Comparison of ENCODE assay signal across 20 cellular contexts in genomic region chr7:114140561-114140960, GRCh38.
DNase-seq lines count a peak whose midpoint lies in the region; ATAC-seq and TF ChIP-seq lines count a peak whose summit lies in the region.
"Had no signal": no experiment of that assay in that cellular context is flagged by ENCODE, and none has a peak within 500 bp of the region (broad histone marks: within the 10 kb centered on the region; RNA-seq: fewer than 3 reads in every experiment).

No MANE protein-coding gene starts in this region.

- no peak for TF ChIP-seq CTCF in endodermal cell (conservative IDR thresholded peaks at IDR 0.05)

- H3K27ac ChIP-seq in HUES64 (ENCODE audit: low read depth, low read length) (peak overlapping the region; percentile 30; the same call in 1 of the 2 replicates), SJCRH30 (peak overlapping the region; percentile 56; the same call in 1 of the 2 replicates), endodermal cell (ENCODE audit: low read depth, low read length) (no peak overlapping the region), mesendoderm (ENCODE audit: low read depth, low read length) (no peak overlapping the region)
- no peak overlapping the region for H3K27ac ChIP-seq in naive thymus-derived CD4-positive, alpha-beta T cell (ENCODE audit: low read depth, low read length)
- H3K27ac ChIP-seq: A549; BLaER1 treated with 17β-estradiol and CSF1 and Interleukin-3, amounts not matched to agents 10 nM and 100 nM; C4-2B had no signal

- H3K27me3 Mint-ChIP-seq in endodermal cell (ENCODE audit: insufficient read depth) = no peaks in the 10 kb centered on the region
- H3K27me3 Mint-ChIP-seq in naive thymus-derived CD4-positive, alpha-beta T cell = no peaks in the 10 kb centered on the region
- H3K27me3 Mint-ChIP-seq: B cell; CD4-positive, alpha-beta T cell had no signal

- H4K5ac ChIP-seq in mesendoderm (ENCODE audit: low read length) = no peak overlapping the region

- peak overlapping the region; percentile 66 for H3K23ac ChIP-seq in mesendoderm (ENCODE audit: low read length)

- H3K4ac ChIP-seq in mesendoderm (ENCODE audit: low read depth, low read length) = no peak overlapping the region

- no peak overlapping the region for H3K4me3 Mint-ChIP-seq in endodermal cell
- H3K4me3 Mint-ChIP-seq in naive thymus-derived CD4-positive, alpha-beta T cell = no peak overlapping the region
- H3K4me3 Mint-ChIP-seq: B cell; CD4-positive, alpha-beta T cell; CD8-positive, alpha-beta T cell had no signal

- H3K9me3 ChIP-seq in HUES64 (ENCODE audit: insufficient read depth, low read depth, low read length) = no peaks in the 10 kb centered on the region
- no peaks in the 10 kb centered on the region for H3K9me3 ChIP-seq in SJCRH30 (replicated peaks)
- H3K9me3 ChIP-seq in endodermal cell (ENCODE audit: control insufficient read depth, low read length) = no peaks in the 10 kb centered on the region
- no peaks in the 10 kb centered on the region for H3K9me3 ChIP-seq in naive thymus-derived CD4-positive, alpha-beta T cell (ENCODE audit: control insufficient read depth in 2 of 3, low read length in 3 of 3)
- H3K9me3 ChIP-seq: A549; BLaER1 treated with 17β-estradiol and CSF1 and Interleukin-3, amounts not matched to agents 10 nM and 100 nM; Caco-2 had no signal

- H3K27me3 ChIP-seq in HUES64 (ENCODE audit: insufficient read depth, low read length) (no peaks in the 10 kb centered on the region), SJCRH30 (no peaks in the 10 kb centered on the region), endodermal cell (ENCODE audit: control insufficient read depth, insufficient read depth, low read length, poor library complexity, severe bottlenecking) (no peaks in the 10 kb centered on the region), mesendoderm (ENCODE audit: insufficient read depth, low read length, poor library complexity) (no peaks in the 10 kb centered on the region)
- H3K27me3 ChIP-seq in naive thymus-derived CD4-positive, alpha-beta T cell (ENCODE audit: control insufficient read depth in 2 of 2, insufficient read depth in 2 of 2, low read length in 2 of 2) = no peaks in the 10 kb centered on the region
- H3K27me3 ChIP-seq: BLaER1 treated with 17β-estradiol and CSF1 and Interleukin-3, amounts not matched to agents 10 nM and 100 nM had no signal

- intact Hi-C loops in naive thymus-derived CD4-positive, alpha-beta T cell (cut with micrococcal nuclease) = no loop called here

- no peaks in the 10 kb centered on the region for H3K79me2 ChIP-seq in mesendoderm (ENCODE audit: control insufficient read depth, insufficient read depth, low read length)

- no peaks in the 10 kb centered on the region for H3K79me1 ChIP-seq in mesendoderm (ENCODE audit: low read length)

- H2AK5ac ChIP-seq in mesendoderm (ENCODE audit: low read length) = no peak overlapping the region

- H3K18ac ChIP-seq in mesendoderm (ENCODE audit: low read length) = no peak overlapping the region

- no peak overlapping the region for H2BK15ac ChIP-seq in mesendoderm (replicated peaks; ENCODE audit: low read depth)

- H3K4me1 ChIP-seq in HUES64 (ENCODE audit: insufficient read depth, low read length) (peaks cover 9% of the 10 kb centered on the region; the same call in 1 of the 2 replicates), SJCRH30 (peaks cover 17% of the 10 kb centered on the region), endodermal cell (ENCODE audit: control insufficient read depth, insufficient read depth, low read length) (peaks cover 8% of the 10 kb centered on the region), mesendoderm (ENCODE audit: control insufficient read depth, low read depth, low read length) (no peaks in the 10 kb centered on the region)
- H3K4me1 ChIP-seq in naive thymus-derived CD4-positive, alpha-beta T cell (ENCODE audit: control insufficient read depth in 2 of 2, insufficient read depth in 2 of 2, low read length in 2 of 2) = no peaks in the 10 kb centered on the region
- H3K4me1 ChIP-seq: A549; BLaER1 treated with 17β-estradiol and CSF1 and Interleukin-3, amounts not matched to agents 10 nM and 100 nM; Caco-2 had no signal

- H4K8ac ChIP-seq in mesendoderm (ENCODE audit: low read depth, low read length) = no peak overlapping the region

- H3K9me3 Mint-ChIP-seq in endodermal cell = no peaks in the 10 kb centered on the region
- no peaks in the 10 kb centered on the region for H3K9me3 Mint-ChIP-seq in naive thymus-derived CD4-positive, alpha-beta T cell
- H3K9me3 Mint-ChIP-seq: CD4-positive, alpha-beta T cell; CD8-positive, alpha-beta T cell had no signal

- no peak overlapping the region for H3K56ac ChIP-seq in mesendoderm (ENCODE audit: low read length)

- H3K36me3 ChIP-seq in HUES64 (ENCODE audit: insufficient read depth, low read length) (no peaks in the 10 kb centered on the region), SJCRH30 (no peaks in the 10 kb centered on the region), endodermal cell (ENCODE audit: control insufficient read depth, insufficient read depth, low read length) (no peaks in the 10 kb centered on the region), mesendoderm (ENCODE audit: control insufficient read depth, insufficient read depth, low read length) (no peaks in the 10 kb centered on the region)
- no peaks in the 10 kb centered on the region for H3K36me3 ChIP-seq in naive thymus-derived CD4-positive, alpha-beta T cell (ENCODE audit: control insufficient read depth in 2 of 3, insufficient read depth in 3 of 3, low read length in 3 of 3)
- H3K36me3 ChIP-seq: BLaER1 treated with 17β-estradiol and CSF1 and Interleukin-3, amounts not matched to agents 10 nM and 100 nM had no signal

- no peak for DNase-seq in SJCRH30
- peak; percentile 51 for DNase-seq in endodermal cell
- DNase-seq in mesendoderm = peak; percentile 11
- DNase-seq in NCI-H187 (lab: John Stamatoyannopoulos, UW) = no peak
- no peak for DNase-seq in SIG-M5 treated with dmso at 0.1 percent for 504 hours (lab: John Stamatoyannopoulos, UW; ENCODE audit: unreplicated experiment)
- DNase-seq in naive thymus-derived CD4-positive, alpha-beta T cell = no peak
- DNase-seq in 8988T = no peak
- DNase-seq: AML-193; Caco-2; Calu3; CD4-positive, alpha-beta T cell; CD8-positive, alpha-beta T cell; DMS79 treated with DMSO at 0.1 percent for 48 hours; GF-D8 had no signal

- H3K4me2 ChIP-seq in mesendoderm (ENCODE audit: low read length) = no peak overlapping the region
- H3K4me2 ChIP-seq: A549; BLaER1 treated with 17β-estradiol and CSF1 and Interleukin-3, amounts not matched to agents 10 nM and 100 nM had no signal

- H2BK5ac ChIP-seq in mesendoderm (ENCODE audit: low read length) = no peak overlapping the region

- peaks cover 18% of the 10 kb centered on the region for H3K4me1 Mint-ChIP-seq in endodermal cell
- no peaks in the 10 kb centered on the region for H3K4me1 Mint-ChIP-seq in naive thymus-derived CD4-positive, alpha-beta T cell
- H3K4me1 Mint-ChIP-seq: B cell had no signal

- peak overlapping the region; percentile 44 for H3K27ac Mint-ChIP-seq in endodermal cell
- no peak overlapping the region for H3K27ac Mint-ChIP-seq in naive thymus-derived CD4-positive, alpha-beta T cell
- H3K27ac Mint-ChIP-seq: B cell; CD4-positive, alpha-beta T cell; CD8-positive, alpha-beta T cell had no signal

- H3K4me3 ChIP-seq in HUES64 (ENCODE audit: low read length) (no peak overlapping the region), SJCRH30 (no peak overlapping the region), endodermal cell (ENCODE audit: low read length) (no peak overlapping the region), mesendoderm (ENCODE audit: low read length) (no peak overlapping the region)
- no peak overlapping the region for H3K4me3 ChIP-seq in naive thymus-derived CD4-positive, alpha-beta T cell (ENCODE audit: low read length)
- H3K4me3 ChIP-seq: A549; BLaER1 treated with 17β-estradiol and CSF1 and Interleukin-3, amounts not matched to agents 10 nM and 100 nM; GM12878 had no signal

- H3K36me3 Mint-ChIP-seq in endodermal cell (ENCODE audit: low read depth) = no peaks in the 10 kb centered on the region
- no peaks in the 10 kb centered on the region for H3K36me3 Mint-ChIP-seq in naive thymus-derived CD4-positive, alpha-beta T cell
- H3K36me3 Mint-ChIP-seq: CD8-positive, alpha-beta T cell had no signal

- CTCF ChIA-PET in naive thymus-derived CD4-positive, alpha-beta T cell (lab: Charles Lee) = no interaction called here

- 92% methylated on average over 1 of the region's 1 CpG for WGBS in HUES64
- WGBS in endodermal cell (ENCODE audit: insufficient coverage in 1 of 2, insufficient read length in 1 of 2), 2 experiments = 83 to 100% methylated on average over 1 of the region's 1 CpG
- no CpG with 5 or more reads among the region's 1 CpG for WGBS in mesendoderm (ENCODE audit: extremely low coverage, insufficient coverage, low lambda C conversion rate)

- ATAC-seq in naive thymus-derived CD4-positive, alpha-beta T cell = no peak
- ATAC-seq: A549; CD8-positive, alpha-beta T cell; GM12878 had no signal

- H2BK120ac ChIP-seq in mesendoderm (ENCODE audit: low read depth, low read length) = no peak overlapping the region

- no peak overlapping the region for H3K9ac ChIP-seq in HUES64 (ENCODE audit: low read depth, low read length)
- no peak overlapping the region for H3K9ac ChIP-seq in endodermal cell (ENCODE audit: extremely low read depth, low read length, poor library complexity, severe bottlenecking)
- H3K9ac ChIP-seq in mesendoderm (ENCODE audit: low read length) = no peak overlapping the region
- H3K9ac ChIP-seq: BLaER1 treated with 17β-estradiol and CSF1 and Interleukin-3, amounts not matched to agents 10 nM and 100 nM had no signal

- POLR2A ChIA-PET in naive thymus-derived CD4-positive, alpha-beta T cell (lab: Charles Lee) = no interaction called here

Comparison
In these comparisons a context has a peak if more than half of its experiments do, and no peak if none do; other contexts are left out.
1. H3K27ac ChIP-seq: peak in HUES64 (single experiment) and SJCRH30 (single experiment); none in endodermal cell (single experiment), mesendoderm (single experiment) and naive thymus-derived CD4-positive, alpha-beta T cell (single experiment).
2. DNase-seq: peak in endodermal cell (single experiment) and mesendoderm (single experiment); none in SJCRH30 (0 of 2), NCI-H187 (0 of 2), SIG-M5 treated with dmso at 0.1 percent for 504 hours (single experiment), naive thymus-derived CD4-positive, alpha-beta T cell (0 of 9) and 8988T (single experiment).